In genomic region chr1:155172732-155173477, GRCh38 we compare ENCODE assay signal across 1 cellular context.
TF ChIP-seq lines count a peak whose summit lies in the region.

KRTCAP2 (minus strand) TSS chr1:155173304; CDS start chr1:155173224, 80 bp downstream.

TF ChIP-seq in HEK293, 187 proteins besides CTCF, POLR2A, EP300 and RAD21 (continued from another document):
- peak; percentile 80 for TF ChIP-seq ZBTB10 (tag by site-specific recombination; IDR thresholded peaks at IDR 0.05)
- TF ChIP-seq TRIM28 (IDR thresholded peaks at IDR 0.05; ENCODE audit: borderline replicate concordance, low read length): peak; percentile 94
- peak; percentile 47; the same call in 1 of the 2 replicates for TF ChIP-seq WT1 (tag by site-specific recombination; IDR thresholded peaks at IDR 0.05)
- peak; percentile 17 for TF ChIP-seq SETDB1 (IDR thresholded peaks at IDR 0.05; ENCODE audit: insufficient read length, low read length)
- TF ChIP-seq ZNF2 (tag by site-specific recombination; IDR thresholded peaks at IDR 0.05): 0 out of 2 replicates have a peak, but pooled peaks have one; percentile 77
- peak; percentile 100 for TF ChIP-seq ZNF394 (tag by site-specific recombination; IDR thresholded peaks at IDR 0.05; ENCODE audit: borderline replicate concordance)
- TF ChIP-seq ZNF449 (tag by site-specific recombination; IDR thresholded peaks at IDR 0.05): peak; percentile 46; the same call in 1 of the 2 replicates
- peak; percentile 74 for TF ChIP-seq ZNF501 (tag by site-specific recombination; IDR thresholded peaks at IDR 0.05)
- TF ChIP-seq ZNF518A (tag by site-specific recombination; conservative IDR thresholded peaks at IDR 0.05; ENCODE audit: low read depth): 0 out of 2 replicates have a peak, but pooled peaks have one; percentile 33
- TF ChIP-seq RBAK (tag by site-specific recombination; IDR thresholded peaks at IDR 0.05): no peak
- peak; percentile 51; the same call in 1 of the 2 replicates for TF ChIP-seq KLF16 (tag by site-specific recombination; IDR thresholded peaks at IDR 0.05)
- peak; percentile 41; the same call in 1 of the 2 replicates for TF ChIP-seq MZF1 (tag by site-specific recombination; IDR thresholded peaks at IDR 0.05; ENCODE audit: borderline replicate concordance)
